26 cellular contexts compared by ENCODE assay signal in the genomic region with DNA sequence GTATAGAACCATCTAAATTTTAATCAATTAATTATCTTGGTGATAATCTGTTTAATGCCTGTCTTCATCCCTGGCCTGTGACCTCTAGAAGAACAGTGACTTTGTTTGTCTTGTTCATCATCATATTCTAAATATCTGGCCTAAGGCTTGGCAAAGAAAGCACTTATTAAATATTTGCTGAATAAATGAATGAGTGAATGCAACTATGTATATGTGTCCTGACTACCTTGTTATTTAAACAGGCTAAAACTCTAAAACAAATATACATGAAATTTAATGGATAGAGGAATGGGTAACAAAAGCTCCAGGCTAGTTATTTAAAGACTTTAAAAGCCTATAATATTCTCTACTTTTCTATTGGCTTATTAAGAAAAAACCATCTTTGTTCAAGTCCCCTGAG.
"Had no signal": no experiment of that assay in that cellular context is flagged by ENCODE, and none has a peak within 500 bp of the region (broad histone marks: within the 10 kb centered on the region; RNA-seq: fewer than 3 reads in every experiment).

No MANE protein-coding gene starts in this region.

- H3K27me3 ChIP-seq: esophagus muscularis mucosa, heart right ventricle, ovary, sigmoid colon, transverse colon, upper lobe of right lung, vagina had no signal

- H3K9me3 ChIP-seq: esophagus muscularis mucosa, heart right ventricle, lower lobe of right lung, ovary, psoas muscle, sigmoid colon, thoracic aorta, transverse colon, upper lobe of right lung, vagina had no signal

- H3K27ac ChIP-seq: coronary artery, esophagus muscularis mucosa, lower lobe of right lung, ovary, psoas muscle, sigmoid colon, transverse colon, upper lobe of right lung, vagina had no signal

- H3K36me3 ChIP-seq: esophagus muscularis mucosa, lower lobe of right lung, ovary, transverse colon, upper lobe of right lung, vagina had no signal

- DNase-seq: dermis blood vessel endothelial cell; effector memory CD4-positive, alpha-beta T cell; foreskin melanocyte; glutamatergic neuron; heart right ventricle; hippocampal formation; immature natural killer cell; islet precursor cell; left ventricle myocardium superior; lower lobe of right lung; natural killer cell; occipital lobe; ovary; posterior cingulate gyrus; psoas muscle; right cardiac atrium; sigmoid colon; stimulated activated CD4-positive, alpha-beta T cell treated with anti-CD3 and anti-CD28 coated beads, Interleukin-4, amount 100 ng/mL, for 4 hours; stimulated activated naive CD8-positive, alpha-beta T cell treated with anti-CD3 and anti-CD28 coated beads, Interleukin-15, Interleukin-2, amounts not matched to agents 100 U/mL and 50 U/mL, for 24 hours; transverse colon; upper lobe of right lung had no signal

- H3K4me1 ChIP-seq: esophagus muscularis mucosa, lower lobe of right lung, psoas muscle, sigmoid colon, transverse colon, upper lobe of right lung, vagina had no signal

- ATAC-seq: heart right ventricle; left ventricle myocardium superior; lower lobe of right lung; natural killer cell; psoas muscle; right cardiac atrium; stimulated activated memory B cell treated with anti-CD40 and anti-IgM and Interleukin-4, amounts not matched to agents 10 μg/mL and 1 μg/mL and 100 μg/mL, for 72 hours; stimulated activated naive CD8-positive, alpha-beta T cell treated with anti-CD3 and anti-CD28 coated beads, Interleukin-15, Interleukin-2, amounts not matched to agents 100 U/mL and 50 U/mL, for 24 hours; upper lobe of right lung had no signal

- H3K4me3 ChIP-seq: coronary artery, heart right ventricle, lower lobe of right lung, ovary, sigmoid colon, transverse colon, upper lobe of right lung, vagina had no signal
